9 cellular contexts compared by ENCODE assay signal in genomic region chr3:147945968-147946519, GRCh38.
A peak's percentile ranks its signal among the peaks of the same experiment; 100 is the strongest.
DNase-seq lines count a peak whose midpoint lies in the region; ATAC-seq and TF ChIP-seq lines count a peak whose summit lies in the region.
"Had no signal": no experiment of that assay in that cellular context is flagged by ENCODE, and none has a peak within 500 bp of the region (broad histone marks: within the 10 kb centered on the region; RNA-seq: fewer than 3 reads in every experiment).

No MANE protein-coding gene starts in this region.

- no TSS peak for BruUV-seq in PC-3 (replicated peaks; lab: Mats Ljungman, UMichigan)

- no peaks in the 10 kb centered on the region for H3K27me3 ChIP-seq in PC-3 (ENCODE audit: low read length)

- peaks cover 3% of the 10 kb centered on the region for H3K36me3 Mint-ChIP-seq in neural crest cell (ENCODE audit: low read depth)

- peaks cover 2% of the 10 kb centered on the region for H3K9me3 Mint-ChIP-seq in neural crest cell
- H3K9me3 Mint-ChIP-seq: stimulated activated naive CD8-positive, alpha-beta T cell treated with anti-CD3 and anti-CD28 coated beads, Interleukin-15, Interleukin-2, amounts not matched to agents 100 ng/mL and 50 ng/mL, for 24 hours had no signal

- DNase-seq in PC-3 (peak; percentile 61), epithelial cell of proximal tubule (ENCODE audit: low read depth) (peak; percentile 82), neural crest cell (ENCODE audit: low read depth, low spot score) (no peak), erythroblast (lab: John Stamatoyannopoulos, UW) (no peak)
- no peak for DNase-seq in stimulated activated naive CD4-positive, alpha-beta T cell (lab: John Stamatoyannopoulos, UW)

- H3K4me3 ChIP-seq in PC-3 (ENCODE audit: low read length) (peak overlapping the region; percentile 47), epithelial cell of proximal tubule (ENCODE audit: low read depth, low read length) (peak overlapping the region; percentile 45)

- H3K9me2 ChIP-seq in PC-3 (replicated peaks; ENCODE audit: low read length) = no peaks in the 10 kb centered on the region

- H3K4me1 ChIP-seq in PC-3 (ENCODE audit: insufficient read depth, low read length) = peaks cover 23% of the 10 kb centered on the region

- no peaks in the 10 kb centered on the region for H3K36me3 ChIP-seq in PC-3 (ENCODE audit: low read depth, low read length)

- TF ChIP-seq POLR2A in erythroblast (IDR thresholded peaks at IDR 0.05; ENCODE audit: low read length) = no peak

- H3K27me3 Mint-ChIP-seq in neural crest cell (ENCODE audit: low read depth) = no peaks in the 10 kb centered on the region
- H3K27me3 Mint-ChIP-seq: stimulated activated naive CD8-positive, alpha-beta T cell treated with anti-CD3 and anti-CD28 coated beads, Interleukin-15, Interleukin-2, amounts not matched to agents 100 ng/mL and 50 ng/mL, for 24 hours had no signal

- CTCF ChIA-PET in PC-3 (lab: Charles Lee) = interaction anchor here (0.6 kb wide), 1 partner anchor 276 kb away, joined by 5 read pairs; no protein-coding TSS in a partner anchor

- intact Hi-C loops in PC-3 (cut with micrococcal nuclease) = loop anchor here (1.0 kb wide), 1 partner anchor 131 kb away; no protein-coding TSS in a partner anchor

- no peaks in the 10 kb centered on the region for H3K9me3 ChIP-seq in PC-3 (ENCODE audit: low read length)

- peak overlapping the region; percentile 7; the same call in 1 of the 2 replicates for H3K27ac ChIP-seq in PC-3 (ENCODE audit: low read length)

- POLR2A ChIA-PET in PC-3 (lab: Charles Lee; ENCODE audit: unreplicated experiment) = no interaction called here

- no peak overlapping the region for H3K27ac Mint-ChIP-seq in neural crest cell (ENCODE audit: unreplicated experiment)
- H3K27ac Mint-ChIP-seq: stimulated activated naive CD8-positive, alpha-beta T cell treated with anti-CD3 and anti-CD28 coated beads, Interleukin-15, Interleukin-2, amounts not matched to agents 100 ng/mL and 50 ng/mL, for 24 hours had no signal

- H3K9ac ChIP-seq in PC-3 (ENCODE audit: low read length) = peak overlapping the region; percentile 29; the same call in 1 of the 2 replicates

- no peaks in the 10 kb centered on the region for H3K79me2 ChIP-seq in PC-3 (ENCODE audit: low read length)

- peaks cover 44% of the 10 kb centered on the region for H3K4me1 Mint-ChIP-seq in neural crest cell

- peak overlapping the region; percentile 11 for H3K4me3 Mint-ChIP-seq in neural crest cell
- H3K4me3 Mint-ChIP-seq: stimulated activated naive CD8-positive, alpha-beta T cell treated with anti-CD3 and anti-CD28 coated beads, Interleukin-15, Interleukin-2, amounts not matched to agents 100 ng/mL and 50 ng/mL, for 24 hours had no signal

- ATAC-seq in HG02759 (IDR thresholded peaks at IDR 0.05; ENCODE audit: unreplicated experiment) = peak; percentile 72
- ATAC-seq in PC-3 = peak; percentile 76
- no peak for ATAC-seq in GM19395 (IDR thresholded peaks at IDR 0.05; ENCODE audit: unreplicated experiment)

- TF ChIP-seq CTCF in GM12874 (IDR thresholded peaks at IDR 0.05; ENCODE audit: insufficient read depth, low read depth, low read length) (peak; percentile 40), PC-3 (conservative IDR thresholded peaks at IDR 0.05; ENCODE audit: low read depth, low read length) (peak; percentile 74), epithelial cell of proximal tubule (conservative IDR thresholded peaks at IDR 0.05; ENCODE audit: low read depth, low read length) (peak; percentile 80), neural crest cell (conservative IDR thresholded peaks at IDR 0.05) (peak; percentile 62)

- peak overlapping the region; percentile 66 for H2AFZ ChIP-seq in PC-3 (ENCODE audit: low read length)

- H3F3A ChIP-seq in PC-3 (ENCODE audit: low read length, unreplicated experiment) = no peaks in the 10 kb centered on the region

- no peaks in the 10 kb centered on the region for H4K20me1 ChIP-seq in PC-3 (ENCODE audit: low read length)

- peak overlapping the region; percentile 72 for H3K4me2 ChIP-seq in PC-3 (ENCODE audit: low read length)

Comparison
In these comparisons a context has a peak if more than half of its experiments do, and no peak if none do; other contexts are left out.
1. DNase-seq: peak in PC-3 (single experiment) and epithelial cell of proximal tubule (single experiment); none in neural crest cell (single experiment), stimulated activated naive CD4-positive, alpha-beta T cell (0 of 6) and erythroblast (0 of 2).
2. Peak in every context shown above with its lines, with median percentiles within 50 percentile points of each other: CTCF ChIP-seq.